In genomic region chr13:110485604-110486003, GRCh38 we compare ENCODE assay signal across 1 cellular context.
TF ChIP-seq lines count a peak whose summit lies in the region.

No MANE protein-coding gene starts in this region.

TF ChIP-seq in HepG2, 621 proteins besides CTCF, POLR2A, EP300 and RAD21 (continued from another document and continues in another):
- TF ChIP-seq REST (IDR thresholded peaks at IDR 0.05; ENCODE audit: borderline replicate concordance in 1 of 2, low read depth in 1 of 2, low read length in 2 of 2): peak in 1 of 2 experiments; percentile 33; a peak in 1 of 4 replicates
- peak; percentile 69 for TF ChIP-seq HNF4G (IDR thresholded peaks at IDR 0.05; ENCODE audit: borderline replicate concordance, low read depth, low read length)
- no peak for TF ChIP-seq HNF4G (CRISPR knock-in tag; IDR thresholded peaks at IDR 0.05; ENCODE audit: borderline replicate concordance, low read depth)
- TF ChIP-seq GATAD1 (CRISPR knock-in tag; IDR thresholded peaks at IDR 0.05): no peak
- TF ChIP-seq MTA3 (CRISPR knock-in tag; IDR thresholded peaks at IDR 0.05): no peak
- TF ChIP-seq PRDM15 (CRISPR knock-in tag; IDR thresholded peaks at IDR 0.05): no peak
- TF ChIP-seq ZNF597 (CRISPR knock-in tag; IDR thresholded peaks at IDR 0.05): no peak
- no peak for TF ChIP-seq BRF2 (CRISPR knock-in tag; IDR thresholded peaks at IDR 0.05)
- no peak for TF ChIP-seq SMC3 (IDR thresholded peaks at IDR 0.05; ENCODE audit: low read length)
- no peak for TF ChIP-seq SCMH1 (CRISPR knock-in tag; IDR thresholded peaks at IDR 0.05; ENCODE audit: borderline replicate concordance)
- TF ChIP-seq GTF3A (CRISPR knock-in tag; conservative IDR thresholded peaks at IDR 0.05): no peak
- TF ChIP-seq ATF3 (CRISPR knock-in tag; IDR thresholded peaks at IDR 0.05): no peak
- TF ChIP-seq MAF1 (CRISPR knock-in tag; IDR thresholded peaks at IDR 0.05; ENCODE audit: borderline replicate concordance): no peak
- no peak for TF ChIP-seq KLF9 (CRISPR knock-in tag; IDR thresholded peaks at IDR 0.05; ENCODE audit: low read depth)
- no peak for TF ChIP-seq NR2F6 (IDR thresholded peaks at IDR 0.05)
- peak; percentile 69 for TF ChIP-seq NR2F6 (CRISPR knock-in tag; IDR thresholded peaks at IDR 0.05)
- no peak for TF ChIP-seq NR2C2 (CRISPR knock-in tag; IDR thresholded peaks at IDR 0.05; ENCODE audit: borderline replicate concordance)
- TF ChIP-seq HINFP (CRISPR knock-in tag; IDR thresholded peaks at IDR 0.05; ENCODE audit: low read depth): no peak
- TF ChIP-seq NFE2L2 (IDR thresholded peaks at IDR 0.05; ENCODE audit: low read length): no peak
- peak; percentile 25; the same call in 1 of the 2 replicates for TF ChIP-seq KDM5B (CRISPR knock-in tag; IDR thresholded peaks at IDR 0.05; ENCODE audit: borderline replicate concordance)
- TF ChIP-seq SNRNP70 (IDR thresholded peaks at IDR 0.05; ENCODE audit: low read depth, low read length): no peak
- TF ChIP-seq SMAD9 (CRISPR knock-in tag; IDR thresholded peaks at IDR 0.05): no peak
- no peak for TF ChIP-seq ZNF34 (CRISPR knock-in tag; IDR thresholded peaks at IDR 0.05; ENCODE audit: borderline replicate concordance)
- TF ChIP-seq CBFB (CRISPR knock-in tag; IDR thresholded peaks at IDR 0.05): peak; percentile 97
- TF ChIP-seq CHD2 (IDR thresholded peaks at IDR 0.05; ENCODE audit: low read depth, low read length): no peak
- TF ChIP-seq RFX1 (IDR thresholded peaks at IDR 0.05): no peak
- TF ChIP-seq ZNF749 (CRISPR knock-in tag; IDR thresholded peaks at IDR 0.05; ENCODE audit: borderline replicate concordance): no peak
- no peak for TF ChIP-seq CHCHD3 (CRISPR knock-in tag; IDR thresholded peaks at IDR 0.05)
- TF ChIP-seq FOXO1 (CRISPR knock-in tag; IDR thresholded peaks at IDR 0.05): peak; percentile 35; the same call in 1 of the 2 replicates
- no peak for TF ChIP-seq ZNF660 (CRISPR knock-in tag; IDR thresholded peaks at IDR 0.05; ENCODE audit: borderline replicate concordance, low read depth)
- no peak for TF ChIP-seq ZNF160 (CRISPR knock-in tag; IDR thresholded peaks at IDR 0.05)
- no peak for TF ChIP-seq ZNF280D (CRISPR knock-in tag; IDR thresholded peaks at IDR 0.05)
- TF ChIP-seq ZNF556 (CRISPR knock-in tag; IDR thresholded peaks at IDR 0.05; ENCODE audit: borderline replicate concordance): no peak
- peak; percentile 100 for TF ChIP-seq TEAD3 (CRISPR knock-in tag; optimal IDR thresholded peaks at IDR 0.05; ENCODE audit: borderline replicate concordance)
- no peak for TF ChIP-seq ZNF567 (CRISPR knock-in tag; IDR thresholded peaks at IDR 0.05; ENCODE audit: borderline replicate concordance)
- TF ChIP-seq ZBED4 (CRISPR knock-in tag; IDR thresholded peaks at IDR 0.05; ENCODE audit: borderline replicate concordance): no peak
- TF ChIP-seq JUNB (CRISPR knock-in tag; IDR thresholded peaks at IDR 0.05; ENCODE audit: borderline replicate concordance): no peak
- no peak for TF ChIP-seq ZNF317 (CRISPR knock-in tag; IDR thresholded peaks at IDR 0.05)
- TF ChIP-seq ZBTB37 (CRISPR knock-in tag; IDR thresholded peaks at IDR 0.05): no peak
- TF ChIP-seq ZNF790 (CRISPR knock-in tag; IDR thresholded peaks at IDR 0.05; ENCODE audit: borderline replicate concordance): no peak
- no peak for TF ChIP-seq ZNF367 (CRISPR knock-in tag; IDR thresholded peaks at IDR 0.05; ENCODE audit: borderline replicate concordance)
- no peak for TF ChIP-seq HNF4A (CRISPR knock-in tag; IDR thresholded peaks at IDR 0.05)
- TF ChIP-seq CEBPB (IDR thresholded peaks at IDR 0.05; ENCODE audit: borderline replicate concordance, low read depth, low read length): no peak
- peak; percentile 49 for TF ChIP-seq TBL1XR1 (IDR thresholded peaks at IDR 0.05; ENCODE audit: borderline replicate concordance, low read length, partially characterized antibody)
- TF ChIP-seq ZNF468 (CRISPR knock-in tag; IDR thresholded peaks at IDR 0.05): no peak
- no peak for TF ChIP-seq KLF15 (CRISPR knock-in tag; IDR thresholded peaks at IDR 0.05; ENCODE audit: borderline replicate concordance)
- TF ChIP-seq KDM3A (CRISPR knock-in tag; IDR thresholded peaks at IDR 0.05; ENCODE audit: low read depth): no peak
